ENCODE assay signal across 1 cellular context in genomic region chr2:27170569-27171337, GRCh38.
TF ChIP-seq lines count a peak whose summit lies in the region.

No MANE protein-coding gene starts in this region.

TF ChIP-seq in GM12878, 131 proteins besides CTCF, POLR2A, EP300 and RAD21:
- TF ChIP-seq BRCA1 (IDR thresholded peaks at IDR 0.05; ENCODE audit: low read depth, low read length), result no peak
- no peak for TF ChIP-seq DPF2 (IDR thresholded peaks at IDR 0.05)
- TF ChIP-seq TCF3 (IDR thresholded peaks at IDR 0.05; ENCODE audit: borderline replicate concordance, insufficient read depth, low read depth, low read length), result no peak
- TF ChIP-seq NBN (IDR thresholded peaks at IDR 0.05), result no peak
- TF ChIP-seq RBBP5 (conservative IDR thresholded peaks at IDR 0.05), result no peak
- TF ChIP-seq JUND (IDR thresholded peaks at IDR 0.05; ENCODE audit: low read depth, low read length), result no peak
- TF ChIP-seq SKIL (IDR thresholded peaks at IDR 0.05; ENCODE audit: low read depth, poor library complexity, severe bottlenecking), result no peak
- TF ChIP-seq MTA2 (IDR thresholded peaks at IDR 0.05; ENCODE audit: low read depth), result no peak
- no peak for TF ChIP-seq ZNF622 (IDR thresholded peaks at IDR 0.05)
- no peak for TF ChIP-seq FOS (IDR thresholded peaks at IDR 0.05; ENCODE audit: borderline replicate concordance, extremely low read depth, insufficient read length)
- TF ChIP-seq NKRF (conservative IDR thresholded peaks at IDR 0.05), result no peak
- no peak for TF ChIP-seq IRF3 (IDR thresholded peaks at IDR 0.05)
- TF ChIP-seq MLLT1 (IDR thresholded peaks at IDR 0.05), result no peak
- TF ChIP-seq SIX5 (IDR thresholded peaks at IDR 0.05; ENCODE audit: low read depth, low read length, severe bottlenecking), result no peak
- no peak for TF ChIP-seq ETV6 (conservative IDR thresholded peaks at IDR 0.05 in 1 of 2, IDR thresholded peaks at IDR 0.05 in 1 of 2; ENCODE audit: borderline replicate concordance in 1 of 2, low read depth in 1 of 2)
- no peak for TF ChIP-seq MEF2A (IDR thresholded peaks at IDR 0.05; ENCODE audit: insufficient read depth, low read depth, low read length)
- TF ChIP-seq KAT2A (conservative IDR thresholded peaks at IDR 0.05; ENCODE audit: control insufficient read depth, low read depth, low read length), result no peak
- TF ChIP-seq TAF1 (IDR thresholded peaks at IDR 0.05; ENCODE audit: borderline replicate concordance, low read depth, low read length), result no peak
- TF ChIP-seq USF2 (IDR thresholded peaks at IDR 0.05; ENCODE audit: borderline replicate concordance, low read depth, low read length), result no peak
